ENCODE assay signal across 1 cellular context in genomic region chr4:77126844-77127614, GRCh38.
TF ChIP-seq lines count a peak whose summit lies in the region.

No MANE protein-coding gene starts in this region.

TF ChIP-seq in HepG2, 621 proteins besides CTCF, POLR2A, EP300 and RAD21:
- TF ChIP-seq ZSCAN22 (CRISPR knock-in tag; IDR thresholded peaks at IDR 0.05), result no peak
- no peak for TF ChIP-seq ZNF83 (CRISPR knock-in tag; IDR thresholded peaks at IDR 0.05; ENCODE audit: borderline replicate concordance)
- TF ChIP-seq ZNF362 (CRISPR knock-in tag; IDR thresholded peaks at IDR 0.05; ENCODE audit: borderline replicate concordance), result no peak
- TF ChIP-seq STAT5B (CRISPR knock-in tag; IDR thresholded peaks at IDR 0.05), result no peak
- no peak for TF ChIP-seq PAF1 (CRISPR knock-in tag; IDR thresholded peaks at IDR 0.05)
- no peak for TF ChIP-seq GATAD2A (CRISPR knock-in tag; IDR thresholded peaks at IDR 0.05)
- TF ChIP-seq CSRNP1 (CRISPR knock-in tag; IDR thresholded peaks at IDR 0.05), result no peak
- no peak for TF ChIP-seq ZSCAN5A (CRISPR knock-in tag; IDR thresholded peaks at IDR 0.05; ENCODE audit: borderline replicate concordance)
- TF ChIP-seq E2F5 (CRISPR knock-in tag; conservative IDR thresholded peaks at IDR 0.05), result no peak
- no peak for TF ChIP-seq ZNF879 (CRISPR knock-in tag; IDR thresholded peaks at IDR 0.05)
- TF ChIP-seq ZNF552 (CRISPR knock-in tag; IDR thresholded peaks at IDR 0.05; ENCODE audit: borderline replicate concordance), result no peak
- no peak for TF ChIP-seq HIC2 (CRISPR knock-in tag; IDR thresholded peaks at IDR 0.05; ENCODE audit: low read depth)
- no peak for TF ChIP-seq E2F2 (CRISPR knock-in tag; IDR thresholded peaks at IDR 0.05; ENCODE audit: borderline replicate concordance)
- no peak for TF ChIP-seq ARID4A (CRISPR knock-in tag; IDR thresholded peaks at IDR 0.05; ENCODE audit: borderline replicate concordance)
- no peak for TF ChIP-seq KLF13 (CRISPR knock-in tag; IDR thresholded peaks at IDR 0.05)
- TF ChIP-seq HNRNPLL (IDR thresholded peaks at IDR 0.05; ENCODE audit: low read depth, low read length, poor library complexity, severe bottlenecking), result no peak
- TF ChIP-seq ZZZ3 (CRISPR knock-in tag; IDR thresholded peaks at IDR 0.05; ENCODE audit: borderline replicate concordance), result no peak
TF ChIP-seq in HepG2: peak in this region for 0.
